Comparison of ENCODE assay signal across 8 cellular contexts in genomic region chr12:109291531-109292341, GRCh38. TPM values are rescaled to one million over a fixed set of nuclear protein-coding genes. Genes with fewer than 3 reads are reported as not detected.
DNase-seq lines count a peak whose midpoint lies in the region; ATAC-seq, FAIRE-seq and TF ChIP-seq lines count a peak whose summit lies in the region.

No MANE protein-coding gene starts in this region.

- 16 to 17% methylated on average over 31 of the region's 31 CpGs for WGBS in ectodermal cell, 2 experiments
- 7 to 9% methylated on average over 26 to 31 of the region's 31 CpGs for WGBS in tibial nerve, 2 donors

- H3K4me1 Mint-ChIP-seq in CD8-positive, alpha-beta T cell (ENCODE audit: low read depth): no peaks in the 10 kb centered on the region

- H3K9me3 Mint-ChIP-seq in CD8-positive, alpha-beta T cell: no peaks in the 10 kb centered on the region

- H3K27me3 Mint-ChIP-seq in CD8-positive, alpha-beta T cell (ENCODE audit: low read depth): peaks cover 28% of the 10 kb centered on the region

- peak; percentile 95 for DNase-seq in DMS153 (lab: John Stamatoyannopoulos, UW)
- peak; percentile 98 for DNase-seq in NCI-H2196 treated with DMSO at 0.1 percent for 48 hours (lab: John Stamatoyannopoulos, UW; ENCODE audit: unreplicated experiment)
- peak; percentile 64 for DNase-seq in middle frontal gyrus (ENCODE audit: extremely low spot score, low spot score)
- no peak for DNase-seq in tibial nerve (ENCODE audit: low spot score in 2 of 2)
- no peak for DNase-seq in urothelium cell line (ENCODE audit: low spot score)
- DNase-seq in CD8-positive, alpha-beta T cell: no peak

- H3K4me3 ChIP-seq in ectodermal cell (ENCODE audit: insufficient read depth, low read depth, low read length): peak overlapping the region; percentile 3
- H3K4me3 ChIP-seq in tibial nerve: peak overlapping the region in 2 of 4 donors; percentile 13 to 38
- H3K4me3 ChIP-seq in CD8-positive, alpha-beta T cell (ENCODE audit: low read depth, low read length): no peak overlapping the region

- H3K27ac ChIP-seq in ectodermal cell (ENCODE audit: insufficient read depth, low read depth, low read length, poor library complexity, severe bottlenecking) (peak overlapping the region; percentile 73), tibial nerve (no peak overlapping the region)
- H3K27ac ChIP-seq in CD8-positive, alpha-beta T cell (ENCODE audit: low read depth, low read length): no peak overlapping the region

- no peak for TF ChIP-seq POLR2A in tibial nerve (IDR thresholded peaks at IDR 0.05)

- POLR2A ChIA-PET in CD8-positive, alpha-beta T cell (lab: Charles Lee): no interaction called here

- CTCF ChIA-PET in CD8-positive, alpha-beta T cell (lab: Charles Lee): no interaction called here

- H3K4me1 ChIP-seq in ectodermal cell (ENCODE audit: control insufficient read depth, insufficient read depth, low read length) (peaks cover 17% of the 10 kb centered on the region), tibial nerve (peaks cover 0 to 11% (median 2%) of the 10 kb centered on the region in 4 donors)
- H3K4me1 ChIP-seq in CD8-positive, alpha-beta T cell (ENCODE audit: insufficient read depth, low read length): no peaks in the 10 kb centered on the region

- no peak for TF ChIP-seq EP300 in tibial nerve (IDR thresholded peaks at IDR 0.05)

- H3K4me3 Mint-ChIP-seq in CD8-positive, alpha-beta T cell: no peak overlapping the region

- no peaks in the 10 kb centered on the region for H3K36me3 Mint-ChIP-seq in CD8-positive, alpha-beta T cell

- intact Hi-C loops in CD8-positive, alpha-beta T cell (cut with DNase I, micrococcal nuclease): no loop called here

- no peak for ATAC-seq in HG02623 (IDR thresholded peaks at IDR 0.05; ENCODE audit: unreplicated experiment)
- ATAC-seq in CD8-positive, alpha-beta T cell: no peak

- TF ChIP-seq CTCF in tibial nerve (IDR thresholded peaks at IDR 0.05): no peak
- TF ChIP-seq CTCF in CD8-positive, alpha-beta T cell (IDR thresholded peaks at IDR 0.05): no peak

- no peak overlapping the region for H3K27ac Mint-ChIP-seq in CD8-positive, alpha-beta T cell

- FAIRE-seq in urothelium cell line (lab: Jason Lieb, UNC): no peak

- H3K27me3 ChIP-seq in ectodermal cell (ENCODE audit: control insufficient read depth, insufficient read depth, low read length, poor library complexity, severe bottlenecking) (no peaks in the 10 kb centered on the region), tibial nerve (peaks cover 0 to 30% of the 10 kb centered on the region in 2 donors)
- H3K27me3 ChIP-seq in CD8-positive, alpha-beta T cell (ENCODE audit: insufficient read depth, low read length): no peaks in the 10 kb centered on the region

- H3K36me3 ChIP-seq in ectodermal cell (ENCODE audit: control insufficient read depth, insufficient read depth, low read length): no peaks in the 10 kb centered on the region
- H3K36me3 ChIP-seq in tibial nerve: no peaks in the 10 kb centered on the region
- H3K36me3 ChIP-seq in CD8-positive, alpha-beta T cell (ENCODE audit: insufficient read depth, low read length): no peaks in the 10 kb centered on the region

- H3K9me3 ChIP-seq in ectodermal cell (ENCODE audit: control insufficient read depth, low read length) (no peaks in the 10 kb centered on the region), tibial nerve (no peaks in the 10 kb centered on the region)
- H3K9me3 ChIP-seq in CD8-positive, alpha-beta T cell (ENCODE audit: low read length): no peaks in the 10 kb centered on the region

RNA-seq across cellular contexts. Expression of gene FOXN4, which starts 17.3 kb away (rescaled TPM):
- 0.52 TPM for polyA plus RNA-seq in ectodermal cell (2013, experiment 1 of 4)
- polyA plus RNA-seq in ectodermal cell (2013, experiment 2 of 4): 0.84 TPM
- polyA plus RNA-seq in ectodermal cell (2013, experiment 3 of 4): 0.64 TPM
- 1.0 TPM for polyA plus RNA-seq in ectodermal cell (2013, experiment 4 of 4)
- not detected for total RNA-seq in tibial nerve
- total RNA-seq in CD8-positive, alpha-beta T cell: not detected

RNA-seq across cellular contexts. Expression of gene MYO1H, which starts 56.0 kb away (rescaled TPM):
- not detected for polyA plus RNA-seq in ectodermal cell (2013, experiment 1 of 4)
- polyA plus RNA-seq in ectodermal cell (2013, experiment 2 of 4): not detected
- polyA plus RNA-seq in ectodermal cell (2013, experiment 3 of 4): not detected
- not detected for polyA plus RNA-seq in ectodermal cell (2013, experiment 4 of 4)
- total RNA-seq in tibial nerve: under 1 TPM in 1 of 4 donors, not detected in 3; 0.20 TPM
- total RNA-seq in CD8-positive, alpha-beta T cell: not detected

Comparison
In these comparisons a context has a peak if more than half of its experiments do, and no peak if none do; other contexts are left out.
1. DNase-seq: peak in DMS153 (single experiment), NCI-H2196 treated with DMSO at 0.1 percent for 48 hours (single experiment) and middle frontal gyrus (single experiment); none in tibial nerve (0 of 2), urothelium cell line (single experiment) and CD8-positive, alpha-beta T cell (0 of 7).